ENCODE assay signal across 18 cellular contexts in genomic region chr13:47945738-47946137, GRCh38. TPM values are rescaled to one million over a fixed set of nuclear protein-coding genes. Genes with fewer than 3 reads are reported as not detected.
DNase-seq lines count a peak whose midpoint lies in the region; ATAC-seq and TF ChIP-seq lines count a peak whose summit lies in the region.
"Had no signal": no experiment of that assay in that cellular context is flagged by ENCODE, and none has a peak within 500 bp of the region (broad histone marks: within the 10 kb centered on the region; RNA-seq: fewer than 3 reads in every experiment).

No MANE protein-coding gene starts in this region.

- POLR2A ChIA-PET in RWPE1 (lab: Yijun Ruan, JAX; ENCODE audit: low non-redundant PET), result no interaction called here

- CTCF ChIA-PET in RWPE1 (lab: Yijun Ruan, JAX), result no interaction called here

- ATAC-seq in esophagus mucosa (no peak), GM21723 (IDR thresholded peaks at IDR 0.05; ENCODE audit: unreplicated experiment) (no peak)
- ATAC-seq: heart left ventricle; left lung; natural killer cell treated with Interleukin-12 subunit alpha and Interleukin-12 subunit beta and Interleukin-15 and Interleukin-18, amount 100 ng/mL, for 72 hours; stimulated activated naive CD8-positive, alpha-beta T cell treated with anti-CD3 and anti-CD28 coated beads, Interleukin-15, amount 100 ng/mL, for 72 hours had no signal

- H3K9me3 Mint-ChIP-seq in progenitor cell of endocrine pancreas (ENCODE audit: low read depth), result peaks cover 4% of the 10 kb centered on the region
- H3K9me3 Mint-ChIP-seq: H9; natural killer cell treated with Interleukin-12 subunit alpha and Interleukin-12 subunit beta and Interleukin-15 and Interleukin-18, amount 100 ng/mL, for 72 hours; stimulated activated naive CD8-positive, alpha-beta T cell treated with anti-CD3 and anti-CD28 coated beads, Interleukin-15, amount 100 ng/mL, for 72 hours had no signal

- H3K27ac ChIP-seq in RWPE1, result no peak overlapping the region
- H3K27ac ChIP-seq: heart left ventricle, left lung had no signal

- DNase-seq in EL, result peak; percentile 76
- DNase-seq in RWPE1 (ENCODE audit: low spot score), result peak; percentile 10
- peak; percentile 50 for DNase-seq in fibroblast of peridontal ligament (ENCODE audit: extremely low read depth)
- no peak for DNase-seq in progenitor cell of endocrine pancreas (ENCODE audit: low spot score, unreplicated experiment)
- no peak for DNase-seq in DMS114 treated with DMSO at 0.1 percent for 48 hours (lab: John Stamatoyannopoulos, UW; ENCODE audit: unreplicated experiment)
- DNase-seq: activated CD4-positive, alpha-beta T cell treated with anti-CD3 and anti-CD28 coated beads, Interleukin-2, amount 50 U/mL, for 4 hours; effector memory CD4-positive, alpha-beta T cell; H9; heart left ventricle; left lung; NCI-H1930; NCI-H748 treated with DMSO at 0.1 percent for 48 hours; Right ventricle myocardium superior; stimulated activated naive CD8-positive, alpha-beta T cell treated with anti-CD3 and anti-CD28 coated beads, Interleukin-15, amount 100 ng/mL, for 72 hours; T-helper 9 cell had no signal

- no peak overlapping the region for H3K4me3 Mint-ChIP-seq in progenitor cell of endocrine pancreas (ENCODE audit: low read depth)
- H3K4me3 Mint-ChIP-seq: H9; natural killer cell treated with Interleukin-12 subunit alpha and Interleukin-12 subunit beta and Interleukin-15 and Interleukin-18, amount 100 ng/mL, for 72 hours; stimulated activated naive CD8-positive, alpha-beta T cell treated with anti-CD3 and anti-CD28 coated beads, Interleukin-15, amount 100 ng/mL, for 72 hours had no signal

- H3K27ac Mint-ChIP-seq in progenitor cell of endocrine pancreas, result peak overlapping the region; percentile 71
- H3K27ac Mint-ChIP-seq: H9; natural killer cell treated with Interleukin-12 subunit alpha and Interleukin-12 subunit beta and Interleukin-15 and Interleukin-18, amount 100 ng/mL, for 72 hours had no signal

- no peaks in the 10 kb centered on the region for H3K27me3 Mint-ChIP-seq in progenitor cell of endocrine pancreas
- H3K27me3 Mint-ChIP-seq: natural killer cell treated with Interleukin-12 subunit alpha and Interleukin-12 subunit beta and Interleukin-15 and Interleukin-18, amount 100 ng/mL, for 72 hours; stimulated activated naive CD8-positive, alpha-beta T cell treated with anti-CD3 and anti-CD28 coated beads, Interleukin-15, amount 100 ng/mL, for 72 hours had no signal

- peaks cover 34% of the 10 kb centered on the region for H3K36me3 Mint-ChIP-seq in progenitor cell of endocrine pancreas (ENCODE audit: insufficient read depth)

- TF ChIP-seq CTCF in RWPE1 (conservative IDR thresholded peaks at IDR 0.05; ENCODE audit: low read depth) (no peak), progenitor cell of endocrine pancreas (IDR thresholded peaks at IDR 0.05; ENCODE audit: unreplicated experiment) (no peak)

- peaks cover 10% of the 10 kb centered on the region for H3K4me1 Mint-ChIP-seq in progenitor cell of endocrine pancreas (ENCODE audit: low read depth)
- H3K4me1 Mint-ChIP-seq: H9; stimulated activated naive CD8-positive, alpha-beta T cell treated with anti-CD3 and anti-CD28 coated beads, Interleukin-15, amount 100 ng/mL, for 72 hours had no signal

RNA-seq across cellular contexts. Expression of gene SUCLA2, which starts 55.3 kb away (rescaled TPM):
- total RNA-seq in progenitor cell of endocrine pancreas (54.4 and 56.9 TPM in 2 replicates), esophagus mucosa (31.8 TPM)

Comparison
In these comparisons a context has a peak if more than half of its experiments do, and no peak if none do; other contexts are left out.
1. DNase-seq: peak in EL (single experiment), RWPE1 (single experiment) and fibroblast of peridontal ligament (single experiment); none in progenitor cell of endocrine pancreas (single experiment) and DMS114 treated with DMSO at 0.1 percent for 48 hours (single experiment).